9 cellular contexts compared by ENCODE assay signal in the genomic region with DNA sequence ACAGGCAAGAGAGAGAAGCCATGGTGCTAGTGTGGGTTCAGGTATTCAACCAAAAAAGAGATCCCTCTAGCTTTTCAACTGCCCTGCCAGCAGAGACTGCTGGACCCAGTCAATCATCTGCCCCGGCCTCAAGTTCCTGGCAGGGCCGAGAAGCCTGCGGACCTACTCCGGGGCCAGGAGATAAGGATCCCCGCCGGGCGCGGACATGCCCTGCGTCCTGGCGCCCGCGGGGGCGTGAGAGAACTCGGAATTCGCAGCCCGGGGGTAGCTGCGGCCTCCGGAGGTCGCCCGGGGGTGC. TPM values are rescaled to one million over a fixed set of nuclear protein-coding genes. Genes with fewer than 3 reads are reported as not detected.
A peak's percentile ranks its signal among the peaks of the same experiment; 100 is the strongest.
DNase-seq lines count a peak whose midpoint lies in the region; ATAC-seq and TF ChIP-seq lines count a peak whose summit lies in the region.
"Had no signal": no experiment of that assay in that cellular context is flagged by ENCODE, and none has a peak within 500 bp of the region (broad histone marks: within the 10 kb centered on the region; RNA-seq: fewer than 3 reads in every experiment).

No MANE protein-coding gene starts in this region.

- no peak for TF ChIP-seq CTCF in astrocyte of the spinal cord (IDR thresholded peaks at IDR 0.05; ENCODE audit: low read depth, low read length)

- H3K27me3 ChIP-seq in iPS-20b (ENCODE audit: insufficient read depth, low read length), result peaks cover 7% of the 10 kb centered on the region; the same call in 1 of the 2 replicates

- POLR2A ChIA-PET in activated CD4-positive, alpha-beta T cell treated with anti-CD3 and anti-CD28 coated beads for 36 hours (lab: Charles Lee), result no interaction called here

- no peaks in the 10 kb centered on the region for H3K36me3 ChIP-seq in iPS-20b (ENCODE audit: insufficient read depth, low read depth, low read length)

- H3K27ac Mint-ChIP-seq in activated CD4-positive, alpha-beta T cell treated with anti-CD3 and anti-CD28 coated beads for 36 hours, result no peak overlapping the region
- no peak overlapping the region for H3K27ac Mint-ChIP-seq in stimulated activated effector memory CD8-positive, alpha-beta T cell treated with anti-CD3 and anti-CD28 coated beads, Interleukin-12 subunit alpha, Interleukin-12 subunit beta, amount 100 ng/mL, for 72 hours

- no peaks in the 10 kb centered on the region for H3K9me3 Mint-ChIP-seq in activated CD4-positive, alpha-beta T cell treated with anti-CD3 and anti-CD28 coated beads for 36 hours (ENCODE audit: low read depth)
- H3K9me3 Mint-ChIP-seq in stimulated activated effector memory CD8-positive, alpha-beta T cell treated with anti-CD3 and anti-CD28 coated beads, Interleukin-12 subunit alpha, Interleukin-12 subunit beta, amount 100 ng/mL, for 72 hours, result no peaks in the 10 kb centered on the region

- peaks cover 12% of the 10 kb centered on the region for H3K4me1 Mint-ChIP-seq in activated CD4-positive, alpha-beta T cell treated with anti-CD3 and anti-CD28 coated beads for 36 hours
- peaks cover 20% of the 10 kb centered on the region for H3K4me1 Mint-ChIP-seq in stimulated activated effector memory CD8-positive, alpha-beta T cell treated with anti-CD3 and anti-CD28 coated beads, Interleukin-12 subunit alpha, Interleukin-12 subunit beta, amount 100 ng/mL, for 72 hours

- intact Hi-C loops in activated CD4-positive, alpha-beta T cell treated with anti-CD3 and anti-CD28 coated beads for 36 hours (cut with DNase I, micrococcal nuclease), result no loop called here

- peak overlapping the region; percentile 77 for H3K27ac ChIP-seq in iPS-20b (ENCODE audit: low read length)

- ATAC-seq in activated CD4-positive, alpha-beta T cell treated with anti-CD3 and anti-CD28 coated beads for 36 hours, result no peak
- ATAC-seq in stimulated activated effector memory CD8-positive, alpha-beta T cell treated with anti-CD3 and anti-CD28 coated beads, Interleukin-12 subunit alpha, Interleukin-12 subunit beta, amount 100 ng/mL, for 72 hours, result no peak
- ATAC-seq in HG02840 (IDR thresholded peaks at IDR 0.05; ENCODE audit: low FRiP score, unreplicated experiment) (no peak), GM18909 (IDR thresholded peaks at IDR 0.05; ENCODE audit: poor library complexity, unreplicated experiment) (no peak)

- H3K4me1 ChIP-seq in iPS-20b (ENCODE audit: insufficient read depth, low read length), result peaks cover 24% of the 10 kb centered on the region

- H3K36me3 Mint-ChIP-seq in activated CD4-positive, alpha-beta T cell treated with anti-CD3 and anti-CD28 coated beads for 36 hours (ENCODE audit: low read depth), result no peaks in the 10 kb centered on the region
- H3K36me3 Mint-ChIP-seq in stimulated activated effector memory CD8-positive, alpha-beta T cell treated with anti-CD3 and anti-CD28 coated beads, Interleukin-12 subunit alpha, Interleukin-12 subunit beta, amount 100 ng/mL, for 72 hours, result no peaks in the 10 kb centered on the region

- H3K4me3 ChIP-seq in astrocyte of the spinal cord (ENCODE audit: low read depth, low read length) (peak overlapping the region; percentile 49), iPS-20b (ENCODE audit: low read length) (peak overlapping the region; percentile 97)

- H3K9ac ChIP-seq in iPS-20b (ENCODE audit: low read depth, low read length), result peak overlapping the region; percentile 85; the same call in 1 of the 2 replicates

- in situ Hi-C loops in astrocyte of the spinal cord (cut with HindIII; ENCODE audit: low sequenced_read_pairs), result no loop called here

- H3K27me3 Mint-ChIP-seq in activated CD4-positive, alpha-beta T cell treated with anti-CD3 and anti-CD28 coated beads for 36 hours, result peaks cover 56% of the 10 kb centered on the region

- CTCF ChIA-PET in activated CD4-positive, alpha-beta T cell treated with anti-CD3 and anti-CD28 coated beads for 36 hours (lab: Charles Lee), result interaction anchor here (0.6 kb wide), 1 partner anchor 487 kb away, joined by 4 read pairs; no protein-coding TSS in a partner anchor

- H3K9me3 ChIP-seq in iPS-20b (ENCODE audit: insufficient read depth, low read depth, low read length), result no peaks in the 10 kb centered on the region

- no peak for DNase-seq in activated CD4-positive, alpha-beta T cell treated with anti-CD3 and anti-CD28 coated beads for 36 hours
- DNase-seq in activated CD4-positive, alpha-beta T cell treated with anti-CD3 and anti-CD28 coated beads, Interleukin-2, amount 50 U/mL, for 1 hour, result no peak
- no peak for DNase-seq in astrocyte of the spinal cord (ENCODE audit: low read depth, low spot score)
- no peak for DNase-seq in stimulated activated effector memory CD8-positive, alpha-beta T cell treated with anti-CD3 and anti-CD28 coated beads, Interleukin-12 subunit alpha, Interleukin-12 subunit beta, amount 100 ng/mL, for 72 hours (ENCODE audit: low spot score in 2 of 2)
- no peak for DNase-seq in NCI-H2107 (lab: John Stamatoyannopoulos, UW)
- DNase-seq: DND-41 had no signal

- H3K4me3 Mint-ChIP-seq in activated CD4-positive, alpha-beta T cell treated with anti-CD3 and anti-CD28 coated beads for 36 hours, result peak overlapping the region; percentile 76
- peak overlapping the region; percentile 77 for H3K4me3 Mint-ChIP-seq in stimulated activated effector memory CD8-positive, alpha-beta T cell treated with anti-CD3 and anti-CD28 coated beads, Interleukin-12 subunit alpha, Interleukin-12 subunit beta, amount 100 ng/mL, for 72 hours

RNA-seq across cellular contexts. Expression of a gene that starts 0.8 kb away (rescaled TPM):
- under 1 TPM; 0.09 to 0.18 TPM for total RNA-seq in activated CD4-positive, alpha-beta T cell treated with anti-CD3 and anti-CD28 coated beads for 36 hours
